ENCODE assay signal across 24 cellular contexts in genomic region chr3:66404903-66405700, GRCh38.
DNase-seq lines count a peak whose midpoint lies in the region; ATAC-seq, FAIRE-seq and TF ChIP-seq lines count a peak whose summit lies in the region.
"Had no signal": no experiment of that assay in that cellular context is flagged by ENCODE, and none has a peak within 500 bp of the region (broad histone marks: within the 10 kb centered on the region; RNA-seq: fewer than 3 reads in every experiment).

No MANE protein-coding gene starts in this region.

- H3K18ac ChIP-seq in H1 (ENCODE audit: extremely low read depth, low read length) = no peak overlapping the region

- POLR2A ChIA-PET in H1 (lab: Charles Lee; ENCODE audit: partially characterized antibody) = interaction anchor here (1.0 to 2.0 kb wide), 3 partner anchors 15 to 92 kb away, joined by 3 to 5 read pairs (median 3); no protein-coding TSS in a partner anchor

- H2BK5ac ChIP-seq in H1 (ENCODE audit: low read depth, low read length) = peak overlapping the region; percentile 24; the same call in 1 of the 2 replicates

- H3K23ac ChIP-seq in H1 (ENCODE audit: insufficient read length) = no peak overlapping the region

- peaks cover 0 to 16% (median 10%) of the 10 kb centered on the region in 4 experiments for H3K4me1 ChIP-seq in H1 (replicated peaks in 1 of 4; ENCODE audit: control insufficient read depth in 3 of 4, insufficient read depth in 4 of 4, low read length in 3 of 4)
- H3K4me1 ChIP-seq in transverse colon = peaks cover 13 to 61% (median 39%) of the 10 kb centered on the region in 4 donors

- H3K27ac Mint-ChIP-seq in osteocyte (ENCODE audit: unreplicated experiment) (peak overlapping the region; percentile 18), type B pancreatic cell (no peak overlapping the region)
- H3K27ac Mint-ChIP-seq: activated naive CD8-positive, alpha-beta T cell treated with anti-CD3 and anti-CD28 coated beads, Interleukin-2, amount 50 U/mL, for 24 hours had no signal

- TF ChIP-seq EP300 in H1 (IDR thresholded peaks at IDR 0.05; ENCODE audit: borderline replicate concordance in 1 of 2, low read depth in 2 of 2, low read length in 2 of 2) (no peak), transverse colon (IDR thresholded peaks at IDR 0.05; ENCODE audit: low read depth) (no peak)

- H2BK15ac ChIP-seq in H1 (ENCODE audit: low read length) = no peak overlapping the region

- no peak for TF ChIP-seq CTCF in H1 (IDR thresholded peaks at IDR 0.05; ENCODE audit: control extremely low read depth in 1 of 3, insufficient read depth in 1 of 3, low read depth in 1 of 3, low read length in 3 of 3)
- no peak for TF ChIP-seq CTCF in osteocyte (IDR thresholded peaks at IDR 0.05)
- no peak for TF ChIP-seq CTCF in transverse colon (IDR thresholded peaks at IDR 0.05)
- TF ChIP-seq CTCF in type B pancreatic cell (conservative IDR thresholded peaks at IDR 0.05) = no peak

- no peak for FAIRE-seq in H1 (lab: Jason Lieb, UNC)
- FAIRE-seq: GM12891, kidney had no signal

- H2BK120ac ChIP-seq in H1 (replicated peaks; ENCODE audit: low read depth, low read length) = no peak overlapping the region

- no peak overlapping the region for H3K9ac ChIP-seq in H1 (replicated peaks in 1 of 4; ENCODE audit: extremely low read depth in 1 of 4, low read depth in 3 of 4, low read length in 3 of 4)

- H3K4me3 ChIP-seq in H1 (ENCODE audit: extremely low read depth in 1 of 4, insufficient read depth in 2 of 4, low read depth in 3 of 4, low read length in 4 of 4) (no peak overlapping the region), transverse colon (no peak overlapping the region)
- H3K4me3 ChIP-seq: cardiac muscle cell, PC-9, SK-N-MC had no signal

- no peak for TF ChIP-seq POLR2A in H1 (IDR thresholded peaks at IDR 0.05; ENCODE audit: control extremely low read depth in 1 of 2, low read depth in 2 of 2, low read length in 2 of 2)
- TF ChIP-seq POLR2A in transverse colon (IDR thresholded peaks at IDR 0.05) = no peak

- H3K79me2 ChIP-seq in H1 (ENCODE audit: control insufficient read depth in 1 of 2, insufficient read depth in 2 of 2, low read length in 2 of 2) = peaks cover 0 to 85% of the 10 kb centered on the region in 2 experiments; a peak in 2 of 4 replicates

- no peak overlapping the region; the same call in 1 of the 2 replicates for H4K8ac ChIP-seq in H1 (ENCODE audit: extremely low read depth, insufficient read depth, low read length)

- H4K91ac ChIP-seq in H1 (replicated peaks; ENCODE audit: insufficient read length, low read length) = no peak overlapping the region

- 96% methylated on average over 31 of the region's 32 CpGs; no CpG with 5 or more reads in 1 of the 2 experiments for WGBS in H1 (ENCODE audit: extremely low coverage in 1 of 2, insufficient coverage in 1 of 2, insufficient read length in 1 of 2, insufficient replicate concordance in 2 of 2, low coverage in 1 of 2, low lambda C conversion rate in 2 of 2, missing lambda C conversion rate in 1 of 2), 2 experiments
- WGBS in transverse colon (ENCODE audit: low coverage in 1 of 2), 2 donors = 91% methylated on average over 32 of the region's 32 CpGs; no CpG with 5 or more reads in 1 of the 2 donors

- H3K4me1 Mint-ChIP-seq in osteocyte (ENCODE audit: unreplicated experiment) (peaks cover 74% of the 10 kb centered on the region), type B pancreatic cell (ENCODE audit: unreplicated experiment) (peaks cover 29% of the 10 kb centered on the region)
- H3K4me1 Mint-ChIP-seq: CD14-positive monocyte; stimulated activated naive CD8-positive, alpha-beta T cell treated with anti-CD3 and anti-CD28 coated beads, Interleukin-15, amount 100 ng/mL, for 72 hours had no signal

- H3K27ac ChIP-seq in H1 (ENCODE audit: low read depth, low read length) (no peak overlapping the region), transverse colon (peak overlapping the region; percentile 41 to 87 (median 70))
- H3K27ac ChIP-seq: cardiac muscle cell, PC-9, SK-N-MC had no signal

- H3K4me2 ChIP-seq in H1 (ENCODE audit: insufficient read depth in 1 of 2, low read depth in 2 of 2, low read length in 2 of 2) = no peak overlapping the region
- H3K4me2 ChIP-seq: PC-9 had no signal

- H2BK20ac ChIP-seq in H1 (ENCODE audit: low read length) = no peak overlapping the region

- no peaks in the 10 kb centered on the region for H3K27me3 Mint-ChIP-seq in osteocyte (ENCODE audit: unreplicated experiment)
- no peaks in the 10 kb centered on the region for H3K27me3 Mint-ChIP-seq in type B pancreatic cell
- H3K27me3 Mint-ChIP-seq: activated naive CD8-positive, alpha-beta T cell treated with anti-CD3 and anti-CD28 coated beads, Interleukin-2, amount 50 U/mL, for 24 hours; stimulated activated naive CD8-positive, alpha-beta T cell treated with anti-CD3 and anti-CD28 coated beads, Interleukin-15, amount 100 ng/mL, for 72 hours had no signal

- H2AFZ ChIP-seq in H1 (ENCODE audit: low read length) = no peak overlapping the region
- H2AFZ ChIP-seq: PC-9 had no signal

- intact Hi-C loops in cardiac septum (cut with DNase I) (loop anchor here (5.0 to 10.0 kb wide), 4 partner anchors 37 to 267 kb away; no protein-coding TSS in a partner anchor), Right ventricle myocardium inferior (cut with DNase I) (loop anchor here (5.0 to 10.0 kb wide), 2 partner anchors 47 to 260 kb away; no protein-coding TSS in a partner anchor), transverse colon (cut with DNase I; ENCODE audit: low total_unique reads) (loop anchor here (5.0 kb wide), 2 partner anchors 92 to 412 kb away; no protein-coding TSS in a partner anchor)

- H3K4ac ChIP-seq in H1 (replicated peaks; ENCODE audit: insufficient read length, low read depth, low read length) = no peak overlapping the region

- H3K27me3 ChIP-seq in H1 (replicated peaks in 1 of 4; ENCODE audit: control insufficient read depth in 3 of 4, extremely low read depth in 1 of 4, insufficient read depth in 3 of 4, low read length in 3 of 4) (no peaks in the 10 kb centered on the region), transverse colon (no peaks in the 10 kb centered on the region)
- H3K27me3 ChIP-seq: cardiac muscle cell had no signal

- TF ChIP-seq RAD21 in H1 (IDR thresholded peaks at IDR 0.05 in 1 of 2, conservative IDR thresholded peaks at IDR 0.05 in 1 of 2; ENCODE audit: low read depth in 2 of 2, low read length in 2 of 2) = no peak

- no peaks in the 10 kb centered on the region for H3K9me3 ChIP-seq in H1 (ENCODE audit: insufficient read depth in 2 of 2, low read depth in 1 of 2, low read length in 1 of 2)
- no peaks in the 10 kb centered on the region for H3K9me3 ChIP-seq in transverse colon

- H2BK12ac ChIP-seq in H1 (ENCODE audit: low read depth, low read length) = no peak overlapping the region

- H4K20me1 ChIP-seq in H1 (replicated peaks in 1 of 2; ENCODE audit: control insufficient read depth in 1 of 2, insufficient read depth in 2 of 2, low read length in 2 of 2) = peaks cover 12 to 28% of the 10 kb centered on the region in 2 experiments

- no peaks in the 10 kb centered on the region for H3K23me2 ChIP-seq in H1 (ENCODE audit: low read depth, low read length)

- no peak overlapping the region for H3K56ac ChIP-seq in H1 (replicated peaks; ENCODE audit: insufficient read length, low read depth, low read length)

- H3K36me3 ChIP-seq in H1 (ENCODE audit: control insufficient read depth in 2 of 4, insufficient read depth in 4 of 4, low read length in 3 of 4) = peaks cover 41 to 80% (median 58%) of the 10 kb centered on the region in 4 experiments
- peaks cover 0 to 19% (median 10%) of the 10 kb centered on the region in 4 donors for H3K36me3 ChIP-seq in transverse colon

- in situ Hi-C loops in transverse colon (cut with MboI; ENCODE audit: low pct_ligation_motif_present in 1 of 4, low pct_unique_long_range_greater_than_20kb in 1 of 4, low sequenced_read_pairs in 3 of 4) = loop anchor here (5.0 to 25.0 kb wide), 3 partner anchors 407 to 412 kb away; no protein-coding TSS in a partner anchor

- no peak overlapping the region for H4K5ac ChIP-seq in H1 (ENCODE audit: insufficient read length, low read depth, low read length)

- ATAC-seq in Right ventricle myocardium inferior (no peak), HG02610 (IDR thresholded peaks at IDR 0.05; ENCODE audit: unreplicated experiment) (no peak), HG02973 (IDR thresholded peaks at IDR 0.05; ENCODE audit: unreplicated experiment) (no peak)
- ATAC-seq: activated naive CD8-positive, alpha-beta T cell treated with anti-CD3 and anti-CD28 coated beads, Interleukin-2, amount 50 U/mL, for 24 hours; stimulated activated naive CD8-positive, alpha-beta T cell treated with anti-CD3 and anti-CD28 coated beads, Interleukin-15, amount 100 ng/mL, for 72 hours had no signal

- no peak overlapping the region for H2AK5ac ChIP-seq in H1 (ENCODE audit: low read depth, low read length)

- no peak overlapping the region for H3K14ac ChIP-seq in H1 (ENCODE audit: insufficient read length)

- H3K4me3 Mint-ChIP-seq in osteocyte (ENCODE audit: unreplicated experiment) (no peak overlapping the region), type B pancreatic cell (no peak overlapping the region)
- H3K4me3 Mint-ChIP-seq: activated naive CD8-positive, alpha-beta T cell treated with anti-CD3 and anti-CD28 coated beads, Interleukin-2, amount 50 U/mL, for 24 hours; CD14-positive monocyte; stimulated activated naive CD8-positive, alpha-beta T cell treated with anti-CD3 and anti-CD28 coated beads, Interleukin-15, amount 100 ng/mL, for 72 hours had no signal

- H3K36me3 Mint-ChIP-seq in osteocyte (ENCODE audit: unreplicated experiment) = peaks cover 35% of the 10 kb centered on the region
- H3K36me3 Mint-ChIP-seq in type B pancreatic cell = no peaks in the 10 kb centered on the region

- CTCF ChIA-PET in H1 (lab: Charles Lee; ENCODE audit: partially characterized antibody) = interaction anchor here (0.8 to 2.5 kb wide), 9 partner anchors 10 to 567 kb away, joined by 3 to 9 read pairs (median 3); no protein-coding TSS in a partner anchor

- H3K9me3 Mint-ChIP-seq in osteocyte (ENCODE audit: unreplicated experiment) (no peaks in the 10 kb centered on the region), type B pancreatic cell (no peaks in the 10 kb centered on the region)
- H3K9me3 Mint-ChIP-seq: activated naive CD8-positive, alpha-beta T cell treated with anti-CD3 and anti-CD28 coated beads, Interleukin-2, amount 50 U/mL, for 24 hours; stimulated activated naive CD8-positive, alpha-beta T cell treated with anti-CD3 and anti-CD28 coated beads, Interleukin-15, amount 100 ng/mL, for 72 hours had no signal

- peaks cover 3% of the 10 kb centered on the region for H3K79me1 ChIP-seq in H1 (ENCODE audit: low read depth, low read length)

- DNase-seq in cardiac septum (ENCODE audit: low spot score) (peak; percentile 70), Right ventricle myocardium inferior (ENCODE audit: missing footprints) (no peak), H1 (ENCODE audit: low read depth in 1 of 2, low spot score in 2 of 2) (no peak), osteocyte (ENCODE audit: extremely low spot score, unreplicated experiment) (no peak), transverse colon (no peak), type B pancreatic cell (ENCODE audit: extremely low spot score, unreplicated experiment) (no peak)
- DNase-seq: 8988T; activated CD4-positive, CD25-positive, alpha-beta regulatory T cell treated with anti-CD3 and anti-CD28 coated beads, Interleukin-2, amount 50 U/mL, for 72 hours; activated naive CD8-positive, alpha-beta T cell treated with anti-CD3 and anti-CD28 coated beads, Interleukin-2, amount 50 U/mL, for 24 hours; DMS153; effector CD4-positive, alpha-beta T cell; GF-D8; Karpas-422; kidney; NCI-H1105 treated with DMSO at 0.1 percent for 48 hours; PC-9; stimulated activated CD4-positive, alpha-beta T cell treated with anti-CD3 and anti-CD28 coated beads, Interleukin-1b, Interleukin-23, amount 100 ng/mL, for 48 hours; stimulated activated naive CD8-positive, alpha-beta T cell treated with anti-CD3 and anti-CD28 coated beads, Interleukin-15, amount 100 ng/mL, for 72 hours had no signal
